In genomic region chr5:181020716-181021115, GRCh38 we compare ENCODE assay signal across 42 cellular contexts. TPM values are rescaled to one million over a fixed set of nuclear protein-coding genes. Genes with fewer than 3 reads are reported as not detected.
"Had no signal": no experiment of that assay in that cellular context is flagged by ENCODE, and none has a peak within 500 bp of the region (broad histone marks: within the 10 kb centered on the region; RNA-seq: fewer than 3 reads in every experiment).

No MANE protein-coding gene starts in this region.

- H3K27me3 ChIP-seq: adrenal gland, ascending aorta, body of pancreas, brain microvascular endothelial cell, breast epithelium, cardiac muscle cell had no signal

- ATAC-seq: activated naive CD4-positive, alpha-beta T cell treated with anti-CD3 and anti-CD28 coated beads, Interleukin-2, amount 50 U/mL, for 72 hours; activated naive CD8-positive, alpha-beta T cell treated with anti-CD3 and anti-CD28 coated beads, Interleukin-2, amount 50 U/mL, for 24 hours; activated T-cell treated with anti-CD3 and anti-CD28 coated beads, Interleukin-2, amount 50 U/mL, for 4 hours; activated T-cell treated with anti-CD3 and anti-CD28 coated beads, Interleukin-2, amount 50 U/mL, for 72 hours; activated T-helper 17 cell treated with anti-CD3 and anti-CD28 coated beads, Interleukin-2, amount 50 U/mL, for 72 hours; body of pancreas had no signal

- H3K4me3 ChIP-seq: adrenal gland, ascending aorta, body of pancreas, breast epithelium, cardiac muscle cell had no signal

- FAIRE-seq: astrocyte had no signal

- H3K4me3 Mint-ChIP-seq: activated naive CD4-positive, alpha-beta T cell treated with anti-CD3 and anti-CD28 coated beads for 36 hours; activated naive CD4-positive, alpha-beta T cell treated with anti-CD3 and anti-CD28 coated beads, Interleukin-2, amount 10 ng/mL, durations not matched to agents 7 days and 5 days; activated naive CD4-positive, alpha-beta T cell treated with anti-CD3 and anti-CD28 coated beads, Interleukin-2, amount 50 U/mL, for 24 hours; activated naive CD8-positive, alpha-beta T cell; activated naive CD8-positive, alpha-beta T cell treated with anti-CD3 and anti-CD28 coated beads for 36 hours; activated naive CD8-positive, alpha-beta T cell treated with anti-CD3 and anti-CD28 coated beads, Interleukin-2, amount 10 ng/mL, durations not matched to agents 7 days and 5 days; activated naive CD8-positive, alpha-beta T cell treated with anti-CD3 and anti-CD28 coated beads, Interleukin-2, amount 50 U/mL, for 24 hours; activated T-cell treated with anti-CD3 and anti-CD28 coated beads, Interleukin-2, amount 50 U/mL, for 24 hours; activated T-cell treated with anti-CD3 and anti-CD28 coated beads, Interleukin-2, amount 50 U/mL, for 4 hours; activated T-cell treated with anti-CD3 and anti-CD28 coated beads, Interleukin-2, amount 50 U/mL, for 72 hours; activated T-helper 1 cell treated with anti-CD3 and anti-CD28 coated beads, Interleukin-12 subunit alpha, Interleukin-12 subunit beta, Interleukin-2, Interleukin-4 antibody, amounts not matched to agents 30 ng/mL and 10 ng/mL and 1 ng/mL, durations not matched to agents 14 hours and 24 hours and 36 hours; activated T-helper 17 cell treated with anti-CD3 and anti-CD28 coated beads, Interleukin-2, amount 50 U/mL, for 72 hours; brain; central memory CD8-positive, alpha-beta T cell had no signal

- H3K4me1 ChIP-seq: adrenal gland, ascending aorta, body of pancreas, breast epithelium had no signal

- H3K27ac Mint-ChIP-seq: activated naive CD4-positive, alpha-beta T cell treated with anti-CD3 and anti-CD28 coated beads for 36 hours; activated naive CD4-positive, alpha-beta T cell treated with anti-CD3 and anti-CD28 coated beads, Interleukin-2, amount 10 ng/mL, durations not matched to agents 7 days and 5 days; activated naive CD4-positive, alpha-beta T cell treated with anti-CD3 and anti-CD28 coated beads, Interleukin-2, amount 50 U/mL, for 24 hours; activated naive CD4-positive, alpha-beta T cell treated with anti-CD3 and anti-CD28 coated beads, Interleukin-2, amount 50 U/mL, for 72 hours; activated naive CD8-positive, alpha-beta T cell; activated naive CD8-positive, alpha-beta T cell treated with anti-CD3 and anti-CD28 coated beads for 36 hours; activated naive CD8-positive, alpha-beta T cell treated with anti-CD3 and anti-CD28 coated beads, Interleukin-2, amount 10 ng/mL, durations not matched to agents 7 days and 5 days; activated naive CD8-positive, alpha-beta T cell treated with anti-CD3 and anti-CD28 coated beads, Interleukin-2, amount 50 U/mL, for 24 hours; activated T-cell treated with anti-CD3 and anti-CD28 coated beads, Interleukin-2, amount 50 U/mL, for 24 hours; activated T-cell treated with anti-CD3 and anti-CD28 coated beads, Interleukin-2, amount 50 U/mL, for 72 hours; activated T-helper 1 cell treated with anti-CD3 and anti-CD28 coated beads, Interleukin-12 subunit alpha, Interleukin-12 subunit beta, Interleukin-2, Interleukin-4 antibody, amounts not matched to agents 30 ng/mL and 10 ng/mL and 1 ng/mL, durations not matched to agents 14 hours and 24 hours and 36 hours; activated T-helper 17 cell treated with anti-CD3 and anti-CD28 coated beads, Interleukin-2, amount 50 U/mL, for 72 hours; activated T-helper 2 cell treated with anti-CD3 and anti-CD28 coated beads, Interferon-gamma antibody, Interleukin-2, Interleukin-4, amounts not matched to agents 10 μg/mL and 5 μg/mL and 100 μg/mL, durations not matched to agents 14 hours and 24 hours and 36 hours; brain had no signal

- H3K36me3 Mint-ChIP-seq: activated naive CD4-positive, alpha-beta T cell treated with anti-CD3 and anti-CD28 coated beads, Interleukin-2, amount 10 ng/mL, durations not matched to agents 7 days and 5 days; activated naive CD4-positive, alpha-beta T cell treated with anti-CD3 and anti-CD28 coated beads, Interleukin-2, amount 50 U/mL, for 24 hours; activated naive CD8-positive, alpha-beta T cell treated with anti-CD3 and anti-CD28 coated beads, Interleukin-2, amount 10 ng/mL, durations not matched to agents 7 days and 5 days; brain had no signal

- H3K27ac ChIP-seq: adrenal gland, ascending aorta, body of pancreas, brain microvascular endothelial cell, breast epithelium, cardiac muscle cell had no signal

- H3K9me3 Mint-ChIP-seq: central memory CD8-positive, alpha-beta T cell had no signal

- H3K4me1 Mint-ChIP-seq: activated naive CD4-positive, alpha-beta T cell treated with anti-CD3 and anti-CD28 coated beads, Interleukin-2, amount 10 ng/mL, durations not matched to agents 7 days and 5 days; activated naive CD4-positive, alpha-beta T cell treated with anti-CD3 and anti-CD28 coated beads, Interleukin-2, amount 50 U/mL, for 24 hours; activated naive CD8-positive, alpha-beta T cell treated with anti-CD3 and anti-CD28 coated beads for 36 hours; activated naive CD8-positive, alpha-beta T cell treated with anti-CD3 and anti-CD28 coated beads, Interleukin-2, amount 10 ng/mL, durations not matched to agents 7 days and 5 days; activated naive CD8-positive, alpha-beta T cell treated with anti-CD3 and anti-CD28 coated beads, Interleukin-2, amount 50 U/mL, for 24 hours; activated T-helper 17 cell treated with anti-CD3 and anti-CD28 coated beads, Interleukin-2, amount 50 U/mL, for 72 hours; brain; central memory CD8-positive, alpha-beta T cell had no signal

- H3K9me3 ChIP-seq: body of pancreas had no signal

- DNase-seq: activated effector memory CD4-positive, alpha-beta T cell treated with anti-CD3 and anti-CD28 coated beads, Interleukin-2, amount 50 U/mL, for 16 hours; activated effector memory CD4-positive, alpha-beta T cell treated with Interleukin-2 at 50 U/mL for 16 hours; activated gamma-delta T cell; activated gamma-delta T cell treated with Interleukin-2 at 50 U/mL for 16 hours; activated naive CD4-positive, alpha-beta T cell; activated naive CD4-positive, alpha-beta T cell treated with anti-CD3 and anti-CD28 coated beads for 36 hours; activated naive CD4-positive, alpha-beta T cell treated with anti-CD3 and anti-CD28 coated beads, Interleukin-2, amount 10 ng/mL, durations not matched to agents 7 days and 5 days; activated naive CD4-positive, alpha-beta T cell treated with anti-CD3 and anti-CD28 coated beads, Interleukin-2, amount 50 U/mL, for 16 hours; activated naive CD4-positive, alpha-beta T cell treated with Interleukin-2 at 50 U/mL for 16 hours; activated naive CD8-positive, alpha-beta T cell treated with anti-CD3 and anti-CD28 coated beads for 36 hours; activated naive CD8-positive, alpha-beta T cell treated with anti-CD3 and anti-CD28 coated beads, Interleukin-2, amount 10 ng/mL, durations not matched to agents 7 days and 5 days; activated naive CD8-positive, alpha-beta T cell treated with anti-CD3 and anti-CD28 coated beads, Interleukin-2, amount 50 U/mL, for 24 hours; activated T-cell treated with anti-CD3 and anti-CD28 coated beads for 4 hours; activated T-cell treated with anti-CD3 and anti-CD28 coated beads, Interleukin-2, amount 50 U/mL, for 1 hour; activated T-cell treated with anti-CD3 and anti-CD28 coated beads, Interleukin-2, amount 50 U/mL, for 24 hours; activated T-cell treated with anti-CD3 and anti-CD28 coated beads, Interleukin-2, amount 50 U/mL, for 4 hours; activated T-cell treated with anti-CD3 and anti-CD28 coated beads, Interleukin-2, amount 50 U/mL, for 48 hours; activated T-cell treated with anti-CD3 and anti-CD28 coated beads, Interleukin-2, amount 50 U/mL, for 72 hours; adrenal gland; amniotic stem cell; amygdala; anterior cingulate cortex; aorta; body of pancreas; brain microvascular endothelial cell; caudate nucleus; central memory CD4-positive, alpha-beta T cell; cerebellar nuclear complex had no signal

- H3K36me3 ChIP-seq: adrenal gland, ascending aorta, brain microvascular endothelial cell, breast epithelium, cardiac muscle cell had no signal

- H3K27me3 Mint-ChIP-seq: activated naive CD4-positive, alpha-beta T cell treated with anti-CD3 and anti-CD28 coated beads, Interleukin-2, amount 10 ng/mL, durations not matched to agents 7 days and 5 days had no signal

RNA-seq across cellular contexts. Expression of gene BTNL9, which starts 19.4 kb away (rescaled TPM):
- total RNA-seq: activated naive CD4-positive, alpha-beta T cell treated with anti-CD3 and anti-CD28 coated beads for 36 hours; activated naive CD8-positive, alpha-beta T cell treated with anti-CD3 and anti-CD28 coated beads, Interleukin-2, amount 10 ng/mL, durations not matched to agents 7 days and 5 days; activated T-helper 1 cell treated with anti-CD3 and anti-CD28 coated beads, Interleukin-12 subunit alpha, Interleukin-12 subunit beta, Interleukin-2, Interleukin-4 antibody, amounts not matched to agents 30 ng/mL and 10 ng/mL and 1 ng/mL, durations not matched to agents 14 hours and 24 hours and 36 hours; activated T-helper 2 cell treated with anti-CD3 and anti-CD28 coated beads, Interferon-gamma antibody, Interleukin-2, Interleukin-4, amounts not matched to agents 10 μg/mL and 5 μg/mL and 100 μg/mL, durations not matched to agents 14 hours and 24 hours and 36 hours; astrocyte; bronchial epithelial cell; cardiac muscle cell had no signal
- polyA plus RNA-seq: cardiac muscle cell had no signal

RNA-seq across cellular contexts. Expression of gene BTNL3, which starts 32.1 kb away (rescaled TPM):
- total RNA-seq: activated naive CD4-positive, alpha-beta T cell treated with anti-CD3 and anti-CD28 coated beads for 36 hours; activated naive CD4-positive, alpha-beta T cell treated with anti-CD3 and anti-CD28 coated beads, Interleukin-2, amount 50 U/mL, for 72 hours; activated naive CD8-positive, alpha-beta T cell treated with anti-CD3 and anti-CD28 coated beads for 36 hours; activated naive CD8-positive, alpha-beta T cell treated with anti-CD3 and anti-CD28 coated beads, Interleukin-2, amount 10 ng/mL, durations not matched to agents 7 days and 5 days; activated T-cell treated with anti-CD3 and anti-CD28 coated beads, Interleukin-2, amount 50 U/mL, for 4 hours; activated T-helper 1 cell treated with anti-CD3 and anti-CD28 coated beads, Interleukin-12 subunit alpha, Interleukin-12 subunit beta, Interleukin-2, Interleukin-4 antibody, amounts not matched to agents 30 ng/mL and 10 ng/mL and 1 ng/mL, durations not matched to agents 14 hours and 24 hours and 36 hours; activated T-helper 17 cell treated with anti-CD3 and anti-CD28 coated beads, Interleukin-2, amount 50 U/mL, for 72 hours; activated T-helper 2 cell treated with anti-CD3 and anti-CD28 coated beads, Interferon-gamma antibody, Interleukin-2, Interleukin-4, amounts not matched to agents 10 μg/mL and 5 μg/mL and 100 μg/mL, durations not matched to agents 14 hours and 24 hours and 36 hours; aorta; ascending aorta; astrocyte; bronchial epithelial cell; cardiac muscle cell; cardiac septum had no signal
- polyA plus RNA-seq: cardiac muscle cell had no signal
